Comparison of ENCODE assay signal across 38 cellular contexts in the genomic region with DNA sequence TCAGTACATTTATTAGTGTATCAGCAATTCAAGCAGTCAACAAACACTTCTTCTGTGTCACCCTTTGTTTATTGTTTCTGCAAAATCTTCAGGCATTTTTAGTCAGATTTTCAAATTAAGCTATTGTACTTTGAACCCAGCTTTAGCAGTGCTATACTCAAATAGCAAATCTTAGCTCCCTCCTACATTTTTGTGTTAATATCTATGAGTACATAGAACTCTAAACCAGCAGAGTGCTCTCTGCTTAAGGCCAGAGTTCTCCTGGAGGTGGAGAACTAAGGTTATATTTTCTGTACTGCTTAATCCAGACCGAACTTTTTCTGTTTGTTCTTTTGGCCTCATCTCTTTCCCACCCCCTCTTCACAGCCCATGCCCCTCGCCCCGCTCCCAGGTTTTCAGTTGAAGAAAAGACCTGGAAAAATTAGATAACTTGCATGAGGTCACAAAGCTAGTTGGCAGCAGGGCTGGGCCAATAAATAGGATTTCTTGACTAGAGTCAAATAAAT. TPM values are rescaled to one million over a fixed set of nuclear protein-coding genes. Genes with fewer than 3 reads are reported as not detected.
"Had no signal": no experiment of that assay in that cellular context is flagged by ENCODE, and none has a peak within 500 bp of the region (broad histone marks: within the 10 kb centered on the region; RNA-seq: fewer than 3 reads in every experiment).

No MANE protein-coding gene starts in this region.

- H3K27ac Mint-ChIP-seq: activated CD4-positive, alpha-beta memory T cell treated with anti-CD3 and anti-CD28 coated beads, Interleukin-2, amount 10 ng/mL, durations not matched to agents 7 days and 5 days; activated CD4-positive, alpha-beta T cell treated with anti-CD3 and anti-CD28 coated beads for 36 hours; activated CD4-positive, alpha-beta T cell treated with anti-CD3 and anti-CD28 coated beads, Interleukin-2, amount 10 ng/mL, durations not matched to agents 7 days and 5 days; activated CD8-positive, alpha-beta memory T cell treated with anti-CD3 and anti-CD28 coated beads, Interleukin-2, amount 10 ng/mL, durations not matched to agents 7 days and 5 days; activated CD8-positive, alpha-beta T cell treated with anti-CD3 and anti-CD28 coated beads, Interleukin-2, amount 10 ng/mL, durations not matched to agents 7 days and 5 days; activated naive CD4-positive, alpha-beta T cell treated with anti-CD3 and anti-CD28 coated beads, Interleukin-2, amount 10 ng/mL, durations not matched to agents 7 days and 5 days; activated naive CD4-positive, alpha-beta T cell treated with anti-CD3 and anti-CD28 coated beads, Interleukin-2, amount 50 U/mL, for 24 hours; activated naive CD8-positive, alpha-beta T cell; activated naive CD8-positive, alpha-beta T cell treated with anti-CD3 and anti-CD28 coated beads, Interleukin-2, amount 10 ng/mL, durations not matched to agents 7 days and 5 days; activated naive CD8-positive, alpha-beta T cell treated with anti-CD3 and anti-CD28 coated beads, Interleukin-2, amount 50 U/mL, for 24 hours; activated T-cell treated with anti-CD3 and anti-CD28 coated beads, Interleukin-2, amount 50 U/mL, for 24 hours; activated T-helper 2 cell treated with anti-CD3 and anti-CD28 coated beads, Interferon-gamma antibody, Interleukin-2, Interleukin-4, amounts not matched to agents 10 μg/mL and 5 μg/mL and 100 μg/mL, durations not matched to agents 14 hours and 24 hours and 36 hours; brain; T-helper 1 cell treated with Interleukin-12 subunit alpha and Interleukin-12 subunit beta and Interleukin-4 antibody, amounts not matched to agents 30 μg/mL and 1 μg/mL, for 36 hours; T-helper 2 cell treated with Interferon-gamma antibody and Interleukin-4, amounts not matched to agents 5 μg/mL and 100 μg/mL, for 36 hours; WTC11 had no signal

- H3K27me3 Mint-ChIP-seq: activated naive CD4-positive, alpha-beta T cell treated with anti-CD3 and anti-CD28 coated beads, Interleukin-2, amount 10 ng/mL, durations not matched to agents 7 days and 5 days; brain had no signal

- H3K4me1 Mint-ChIP-seq: activated CD4-positive, alpha-beta memory T cell treated with anti-CD3 and anti-CD28 coated beads, Interleukin-2, amount 10 ng/mL, durations not matched to agents 7 days and 5 days; activated CD4-positive, alpha-beta T cell treated with anti-CD3 and anti-CD28 coated beads for 36 hours; activated CD4-positive, alpha-beta T cell treated with anti-CD3 and anti-CD28 coated beads, Interleukin-2, amount 10 ng/mL, durations not matched to agents 7 days and 5 days; activated CD8-positive, alpha-beta memory T cell treated with anti-CD3 and anti-CD28 coated beads, Interleukin-2, amount 10 ng/mL, durations not matched to agents 7 days and 5 days; activated naive CD4-positive, alpha-beta T cell treated with anti-CD3 and anti-CD28 coated beads, Interleukin-2, amount 10 ng/mL, durations not matched to agents 7 days and 5 days; activated naive CD4-positive, alpha-beta T cell treated with anti-CD3 and anti-CD28 coated beads, Interleukin-2, amount 50 U/mL, for 24 hours; activated naive CD8-positive, alpha-beta T cell treated with anti-CD3 and anti-CD28 coated beads, Interleukin-2, amount 10 ng/mL, durations not matched to agents 7 days and 5 days; activated naive CD8-positive, alpha-beta T cell treated with anti-CD3 and anti-CD28 coated beads, Interleukin-2, amount 50 U/mL, for 24 hours; brain; central memory CD8-positive, alpha-beta T cell had no signal

- H3K27ac ChIP-seq: ascending aorta, cardiac muscle cell, WERI-Rb-1 had no signal

- DNase-seq: activated CD4-positive, alpha-beta memory T cell treated with anti-CD3 and anti-CD28 coated beads, Interleukin-2, amount 10 ng/mL, durations not matched to agents 7 days and 5 days; activated CD4-positive, alpha-beta T cell treated with anti-CD3 and anti-CD28 coated beads for 1 hour; activated CD4-positive, alpha-beta T cell treated with anti-CD3 and anti-CD28 coated beads for 36 hours; activated CD4-positive, alpha-beta T cell treated with anti-CD3 and anti-CD28 coated beads for 48 hours; activated CD4-positive, alpha-beta T cell treated with anti-CD3 and anti-CD28 coated beads, Interleukin-2, amount 10 ng/mL, durations not matched to agents 7 days and 5 days; activated CD4-positive, alpha-beta T cell treated with anti-CD3 and anti-CD28 coated beads, Interleukin-2, amount 50 U/mL, for 48 hours; activated CD4-positive, CD25-positive, alpha-beta regulatory T cell; activated CD8-positive, alpha-beta memory T cell treated with anti-CD3 and anti-CD28 coated beads for 24 hours; activated CD8-positive, alpha-beta memory T cell treated with anti-CD3 and anti-CD28 coated beads, Interleukin-2, amount 10 ng/mL, durations not matched to agents 7 days and 5 days; activated CD8-positive, alpha-beta memory T cell treated with anti-CD3 and anti-CD28 coated beads, Interleukin-2, amount 50 U/mL, for 48 hours; activated CD8-positive, alpha-beta T cell treated with anti-CD3 and anti-CD28 coated beads, Interleukin-2, amount 10 ng/mL, durations not matched to agents 7 days and 5 days; activated effector memory CD4-positive, alpha-beta T cell treated with Interleukin-2 at 50 U/mL for 16 hours; activated gamma-delta T cell; activated naive CD4-positive, alpha-beta T cell treated with anti-CD3 and anti-CD28 coated beads, Interleukin-2, amount 10 ng/mL, durations not matched to agents 7 days and 5 days; activated naive CD4-positive, alpha-beta T cell treated with Interleukin-2 at 50 U/mL for 16 hours; activated naive CD8-positive, alpha-beta T cell treated with anti-CD3 and anti-CD28 coated beads, Interleukin-2, amount 10 ng/mL, durations not matched to agents 7 days and 5 days; activated naive CD8-positive, alpha-beta T cell treated with anti-CD3 and anti-CD28 coated beads, Interleukin-2, amount 50 U/mL, for 24 hours; activated T-cell treated with anti-CD3 and anti-CD28 coated beads, Interleukin-2, amount 50 U/mL, for 24 hours; activated T-cell treated with anti-CD3 and anti-CD28 coated beads, Interleukin-2, amount 50 U/mL, for 48 hours; amygdala; anterior cingulate cortex; caudate nucleus; cerebellar nuclear complex; T-helper 1 cell; T-helper 2 cell; T-helper 9 cell; WERI-Rb-1 had no signal

- H3K9me3 Mint-ChIP-seq: activated CD4-positive, alpha-beta memory T cell treated with anti-CD3 and anti-CD28 coated beads, Interleukin-2, amount 10 ng/mL, durations not matched to agents 7 days and 5 days; activated CD4-positive, alpha-beta T cell treated with anti-CD3 and anti-CD28 coated beads, Interleukin-2, amount 10 ng/mL, durations not matched to agents 7 days and 5 days; activated naive CD4-positive, alpha-beta T cell treated with anti-CD3 and anti-CD28 coated beads, Interleukin-2, amount 10 ng/mL, durations not matched to agents 7 days and 5 days; activated naive CD4-positive, alpha-beta T cell treated with anti-CD3 and anti-CD28 coated beads, Interleukin-2, amount 50 U/mL, for 24 hours; activated naive CD8-positive, alpha-beta T cell treated with anti-CD3 and anti-CD28 coated beads, Interleukin-2, amount 10 ng/mL, durations not matched to agents 7 days and 5 days; activated naive CD8-positive, alpha-beta T cell treated with anti-CD3 and anti-CD28 coated beads, Interleukin-2, amount 50 U/mL, for 24 hours; activated T-cell treated with anti-CD3 and anti-CD28 coated beads, Interleukin-2, amount 50 U/mL, for 24 hours; activated T-helper 2 cell treated with anti-CD3 and anti-CD28 coated beads, Interferon-gamma antibody, Interleukin-2, Interleukin-4, amounts not matched to agents 10 μg/mL and 5 μg/mL and 100 μg/mL, durations not matched to agents 14 hours and 24 hours and 36 hours; brain; central memory CD8-positive, alpha-beta T cell; T-helper 1 cell treated with Interleukin-12 subunit alpha and Interleukin-12 subunit beta and Interleukin-4 antibody, amounts not matched to agents 30 μg/mL and 1 μg/mL, for 36 hours; T-helper 2 cell treated with Interferon-gamma antibody and Interleukin-4, amounts not matched to agents 5 μg/mL and 100 μg/mL, for 36 hours had no signal

- H3K36me3 Mint-ChIP-seq: activated CD8-positive, alpha-beta memory T cell treated with anti-CD3 and anti-CD28 coated beads, Interleukin-2, amount 10 ng/mL, durations not matched to agents 7 days and 5 days; activated naive CD4-positive, alpha-beta T cell treated with anti-CD3 and anti-CD28 coated beads, Interleukin-2, amount 10 ng/mL, durations not matched to agents 7 days and 5 days; activated naive CD4-positive, alpha-beta T cell treated with anti-CD3 and anti-CD28 coated beads, Interleukin-2, amount 50 U/mL, for 24 hours; activated naive CD8-positive, alpha-beta T cell; activated naive CD8-positive, alpha-beta T cell treated with anti-CD3 and anti-CD28 coated beads, Interleukin-2, amount 10 ng/mL, durations not matched to agents 7 days and 5 days; brain; WTC11 had no signal

- H3K4me3 Mint-ChIP-seq: activated CD4-positive, alpha-beta memory T cell treated with anti-CD3 and anti-CD28 coated beads, Interleukin-2, amount 10 ng/mL, durations not matched to agents 7 days and 5 days; activated CD4-positive, alpha-beta T cell treated with anti-CD3 and anti-CD28 coated beads for 36 hours; activated CD4-positive, alpha-beta T cell treated with anti-CD3 and anti-CD28 coated beads, Interleukin-2, amount 10 ng/mL, durations not matched to agents 7 days and 5 days; activated CD8-positive, alpha-beta memory T cell treated with anti-CD3 and anti-CD28 coated beads, Interleukin-2, amount 10 ng/mL, durations not matched to agents 7 days and 5 days; activated CD8-positive, alpha-beta T cell treated with anti-CD3 and anti-CD28 coated beads, Interleukin-2, amount 10 ng/mL, durations not matched to agents 7 days and 5 days; activated naive CD4-positive, alpha-beta T cell treated with anti-CD3 and anti-CD28 coated beads, Interleukin-2, amount 10 ng/mL, durations not matched to agents 7 days and 5 days; activated naive CD4-positive, alpha-beta T cell treated with anti-CD3 and anti-CD28 coated beads, Interleukin-2, amount 50 U/mL, for 24 hours; activated naive CD8-positive, alpha-beta T cell; activated naive CD8-positive, alpha-beta T cell treated with anti-CD3 and anti-CD28 coated beads, Interleukin-2, amount 10 ng/mL, durations not matched to agents 7 days and 5 days; activated naive CD8-positive, alpha-beta T cell treated with anti-CD3 and anti-CD28 coated beads, Interleukin-2, amount 50 U/mL, for 24 hours; activated T-cell treated with anti-CD3 and anti-CD28 coated beads, Interleukin-2, amount 50 U/mL, for 24 hours; brain; central memory CD8-positive, alpha-beta T cell; T-helper 1 cell treated with Interleukin-12 subunit alpha and Interleukin-12 subunit beta and Interleukin-4 antibody, amounts not matched to agents 30 μg/mL and 1 μg/mL, for 36 hours; T-helper 2 cell treated with Interferon-gamma antibody and Interleukin-4, amounts not matched to agents 5 μg/mL and 100 μg/mL, for 36 hours; WTC11 had no signal

RNA-seq across cellular contexts. Expression of a gene that starts 29.2 kb away (rescaled TPM):
- total RNA-seq: activated CD4-positive, alpha-beta memory T cell treated with anti-CD3 and anti-CD28 coated beads, Interleukin-2, amount 10 ng/mL, durations not matched to agents 7 days and 5 days; activated CD4-positive, alpha-beta T cell treated with anti-CD3 and anti-CD28 coated beads for 36 hours; activated CD4-positive, alpha-beta T cell treated with anti-CD3 and anti-CD28 coated beads, Interleukin-2, amount 10 ng/mL, durations not matched to agents 7 days and 5 days; activated CD8-positive, alpha-beta memory T cell treated with anti-CD3 and anti-CD28 coated beads, Interleukin-2, amount 10 ng/mL, durations not matched to agents 7 days and 5 days; activated CD8-positive, alpha-beta T cell treated with anti-CD3 and anti-CD28 coated beads, Interleukin-2, amount 10 ng/mL, durations not matched to agents 7 days and 5 days; activated naive CD8-positive, alpha-beta T cell treated with anti-CD3 and anti-CD28 coated beads, Interleukin-2, amount 10 ng/mL, durations not matched to agents 7 days and 5 days; activated T-helper 2 cell treated with anti-CD3 and anti-CD28 coated beads, Interferon-gamma antibody, Interleukin-2, Interleukin-4, amounts not matched to agents 10 μg/mL and 5 μg/mL and 100 μg/mL, durations not matched to agents 14 hours and 24 hours and 36 hours; ascending aorta; bronchial epithelial cell had no signal
